Comparison of ENCODE assay signal across 17 cellular contexts in genomic region chr11:68349461-68350249, GRCh38. TPM values are rescaled to one million over a fixed set of nuclear protein-coding genes. Genes with fewer than 3 reads are reported as not detected.
DNase-seq lines count a peak whose midpoint lies in the region; ATAC-seq, FAIRE-seq and TF ChIP-seq lines count a peak whose summit lies in the region.
"Had no signal": no experiment of that assay in that cellular context is flagged by ENCODE, and none has a peak within 500 bp of the region (broad histone marks: within the 10 kb centered on the region; RNA-seq: fewer than 3 reads in every experiment).

No MANE protein-coding gene starts in this region.

- H3K9me3 ChIP-seq in left lung (no peaks in the 10 kb centered on the region), small intestine (ENCODE audit: control insufficient read depth, low read depth) (no peaks in the 10 kb centered on the region)

- WGBS in small intestine, 3 donors: 61 to 86% (median 68%) methylated on average over 15 of the region's 15 CpGs

- H3K36me3 Mint-ChIP-seq in WTC11: peaks cover 18% of the 10 kb centered on the region
- H3K36me3 Mint-ChIP-seq in activated naive CD4-positive, alpha-beta T cell treated with anti-CD3 and anti-CD28 coated beads, Interleukin-2, amount 50 U/mL, for 72 hours: no peaks in the 10 kb centered on the region

- peak; percentile 32 for DNase-seq in H7
- DNase-seq in WTC11 (ENCODE audit: low spot score): no peak
- peak in 1 of 2 donors; percentile 68 for DNase-seq in left lung
- peak; percentile 74 for DNase-seq in small intestine
- DNase-seq in NCI-H2196 (lab: John Stamatoyannopoulos, UW; ENCODE audit: unreplicated experiment): no peak
- DNase-seq in AML-193 (lab: John Stamatoyannopoulos, UW): no peak
- no peak for DNase-seq in DMS79 (lab: John Stamatoyannopoulos, UW)
- no peak for DNase-seq in activated naive CD4-positive, alpha-beta T cell treated with anti-CD3 and anti-CD28 coated beads, Interleukin-2, amount 50 U/mL, for 72 hours (ENCODE audit: low spot score in 2 of 2)
- DNase-seq: CD8-positive, alpha-beta T cell; GOT3; HFFc6; KBM-7; NCI-H1105 treated with DMSO at 0.1 percent for 48 hours; NCI-H1930; NCI-H2171 treated with DMSO at 0.1 percent for 48 hours; NCI-H524; SIG-M5 had no signal

- no peak for FAIRE-seq in small intestine (lab: Jason Lieb, UNC)

- intact Hi-C loops in left lung (cut with DNase I): no loop called here

- peaks cover 4 to 32% of the 10 kb centered on the region in 2 donors for H3K4me1 ChIP-seq in left lung
- H3K4me1 ChIP-seq in small intestine (ENCODE audit: control insufficient read depth in 2 of 2, insufficient read depth in 1 of 2, low read depth in 1 of 2, low read length in 1 of 2): no peaks in the 10 kb centered on the region

- no peak for TF ChIP-seq CTCF in WTC11 (IDR thresholded peaks at IDR 0.05)
- no peak for TF ChIP-seq CTCF in left lung (IDR thresholded peaks at IDR 0.05)

- H3K4me3 ChIP-seq in H7 (ENCODE audit: insufficient read depth, low read depth, low read length) (no peak overlapping the region), left lung (no peak overlapping the region), small intestine (ENCODE audit: low read depth in 1 of 2, low read length in 2 of 2) (no peak overlapping the region)

- H3K9me3 Mint-ChIP-seq in WTC11: peaks cover 11% of the 10 kb centered on the region
- H3K9me3 Mint-ChIP-seq in activated naive CD4-positive, alpha-beta T cell treated with anti-CD3 and anti-CD28 coated beads, Interleukin-2, amount 50 U/mL, for 72 hours: no peaks in the 10 kb centered on the region
- H3K9me3 Mint-ChIP-seq: CD8-positive, alpha-beta T cell; HFFc6 had no signal

- H3K4me1 Mint-ChIP-seq in WTC11: peaks cover 11% of the 10 kb centered on the region

- H3K27me3 Mint-ChIP-seq in WTC11 (ENCODE audit: low read depth): no peaks in the 10 kb centered on the region

- no peak overlapping the region for H3K4me3 Mint-ChIP-seq in WTC11
- H3K4me3 Mint-ChIP-seq: CD8-positive, alpha-beta T cell; HFFc6 had no signal

- H3K36me3 ChIP-seq in H7 (replicated peaks; ENCODE audit: control insufficient read depth, insufficient read depth, low read length): peaks cover 1% of the 10 kb centered on the region; the same call in 1 of the 2 replicates
- no peaks in the 10 kb centered on the region for H3K36me3 ChIP-seq in left lung
- H3K36me3 ChIP-seq in small intestine (ENCODE audit: control insufficient read depth in 2 of 2, insufficient read depth in 2 of 2, low read length in 2 of 2): no peaks in the 10 kb centered on the region

- CTCF ChIA-PET in WTC11 (lab: Charles Lee): no interaction called here

- peak overlapping the region; percentile 19; the same call in 1 of the 2 replicates for H3K27ac Mint-ChIP-seq in WTC11
- peak overlapping the region in 1 of 2 donors; percentile 37 for H3K27ac Mint-ChIP-seq in activated naive CD4-positive, alpha-beta T cell treated with anti-CD3 and anti-CD28 coated beads, Interleukin-2, amount 50 U/mL, for 72 hours
- H3K27ac Mint-ChIP-seq: CD8-positive, alpha-beta T cell; HFFc6 had no signal

- H3K27me3 ChIP-seq in H7 (ENCODE audit: control insufficient read depth, insufficient read depth, low read length) (no peaks in the 10 kb centered on the region), left lung (no peaks in the 10 kb centered on the region), small intestine (ENCODE audit: control insufficient read depth in 2 of 2, insufficient read depth in 2 of 2, low read length in 2 of 2) (no peaks in the 10 kb centered on the region)

- ATAC-seq in WTC11 (no peak), left lung (peak; percentile 74)
- ATAC-seq in activated naive CD4-positive, alpha-beta T cell treated with anti-CD3 and anti-CD28 coated beads, Interleukin-2, amount 50 U/mL, for 72 hours: no peak
- ATAC-seq: CD8-positive, alpha-beta T cell had no signal

- POLR2A ChIA-PET in WTC11 (lab: Charles Lee): no interaction called here

- H3K27ac ChIP-seq in left lung: peak overlapping the region in 1 of 2 donors; percentile 48
- H3K27ac ChIP-seq in small intestine (ENCODE audit: low read depth in 1 of 2, low read length in 1 of 2): peak overlapping the region in 1 of 2 donors; percentile 47

TF ChIP-seq in WTC11, 78 proteins besides CTCF, POLR2A, EP300 and RAD21:
- TF ChIP-seq ZNF219 (CRISPR knock-in tag; IDR thresholded peaks at IDR 0.05; ENCODE audit: borderline replicate concordance): no peak
- TF ChIP-seq, protein P1, sequence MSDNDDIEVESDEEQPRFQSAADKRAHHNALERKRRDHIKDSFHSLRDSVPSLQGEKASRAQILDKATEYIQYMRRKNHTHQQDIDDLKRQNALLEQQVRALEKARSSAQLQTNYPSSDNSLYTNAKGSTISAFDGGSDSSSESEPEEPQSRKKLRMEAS (CRISPR knock-in tag; IDR thresholded peaks at IDR 0.05): no peak

RNA-seq across cellular contexts. Expression of gene LRP5, which starts 37.3 kb away (rescaled TPM):
- 28.3 and 28.6 TPM in 2 replicates for total RNA-seq in H7 (2014; rRNA removed; shearing (Covaris generic))
- total RNA-seq in WTC11 (2021): 41.6 to 48.8 TPM (median 41.9 TPM) in 3 replicates
- 10 to 100 TPM; 48.9 to 57.1 TPM for total RNA-seq in left lung
- 10 to 100 TPM; 39.7 to 84.1 (median 72.8) TPM for polyA plus RNA-seq in small intestine
- total RNA-seq in activated naive CD4-positive, alpha-beta T cell treated with anti-CD3 and anti-CD28 coated beads, Interleukin-2, amount 50 U/mL, for 72 hours: 10 to 100 TPM in 1 of 2 donors, 1 to 10 TPM in 1; 8.7 to 14.1 TPM

Comparison
In these comparisons a context has a peak if more than half of its experiments do, and no peak if none do; other contexts are left out.
1. DNase-seq: peak in H7 (single experiment) and small intestine (single experiment); none in WTC11 (single experiment), NCI-H2196 (single experiment), AML-193 (0 of 2), DMS79 (single experiment) and activated naive CD4-positive, alpha-beta T cell treated with anti-CD3 and anti-CD28 coated beads, Interleukin-2, amount 50 U/mL, for 72 hours (0 of 2).